8 cellular contexts compared by ENCODE assay signal in the genomic region with DNA sequence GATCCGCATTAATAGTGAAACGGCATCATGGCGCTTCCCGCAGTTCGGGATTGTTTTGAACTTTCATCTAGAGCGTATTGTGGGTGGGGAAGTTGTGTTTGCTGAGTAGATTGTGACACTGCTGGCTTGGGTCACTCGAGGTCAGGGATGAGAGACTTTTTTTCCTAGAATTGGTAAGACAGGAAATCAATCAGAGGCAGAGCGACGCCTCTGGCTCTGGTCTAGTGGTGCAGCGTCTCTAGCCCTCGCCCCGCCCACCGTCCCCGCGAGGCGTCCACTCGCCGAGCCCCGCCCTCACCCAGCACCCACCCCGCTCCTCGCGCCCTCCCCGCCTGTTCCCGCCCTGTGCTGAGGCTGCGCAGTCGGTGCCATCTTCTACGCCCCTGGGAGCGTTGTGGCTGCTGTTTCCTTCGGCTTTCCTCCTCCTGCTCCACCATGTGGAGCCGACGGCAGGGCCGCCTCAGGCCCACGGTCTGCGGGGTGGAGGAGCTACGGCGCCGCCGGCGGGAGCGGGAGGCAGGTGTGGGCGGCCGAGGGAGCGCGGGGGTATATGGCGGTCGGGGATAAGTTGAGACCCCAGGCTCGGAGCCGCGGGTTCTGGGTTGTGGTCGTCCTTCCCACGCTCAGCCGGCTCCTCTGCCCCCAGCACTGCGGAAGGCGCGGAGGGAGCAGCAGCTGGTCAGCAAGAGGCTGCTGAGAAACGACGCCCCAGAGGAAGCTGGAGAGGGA. TPM values are rescaled to one million over a fixed set of nuclear protein-coding genes. Genes with fewer than 3 reads are reported as not detected.
DNase-seq lines count a peak whose midpoint lies in the region; ATAC-seq, FAIRE-seq and TF ChIP-seq lines count a peak whose summit lies in the region.

A gene (plus strand): TSS at position 359 of the 729 bp plus-strand sequence. CDS start 77 bp downstream, at position 436.

- ATAC-seq in GM18873 (IDR thresholded peaks at IDR 0.05; ENCODE audit: low FRiP score, unreplicated experiment) (peak; percentile 59), HG03139 (IDR thresholded peaks at IDR 0.05; ENCODE audit: unreplicated experiment) (peak; percentile 97)

- H3K9me3 Mint-ChIP-seq in immature natural killer cell: no peaks in the 10 kb centered on the region

- DNase-seq in AG04450 (ENCODE audit: low read depth, low spot score): peak; percentile 74
- peak; percentile 93 for DNase-seq in NCI-H2227 (lab: John Stamatoyannopoulos, UW; ENCODE audit: unreplicated experiment)
- DNase-seq in bronchial epithelial cell (ENCODE audit: low read depth): peak; percentile 82
- peak; percentile 93 to 95 (median 94) for DNase-seq in immature natural killer cell
- peak; percentile 100 for DNase-seq in spleen

- 1% methylated on average over 48 to 57 of the region's 57 CpGs for WGBS in spleen, 5 donors

- intact Hi-C loops in spleen (cut with DNase I; ENCODE audit: low total_unique reads): loop anchor here (5.0 kb wide), 1 partner anchor 72 kb away; no protein-coding TSS in a partner anchor

- peaks cover 0 to 7% (median 0%) of the 10 kb centered on the region in 3 donors for H3K36me3 Mint-ChIP-seq in immature natural killer cell

- peak within 1 kb of the TSS; percentile 87 to 95 (median 89) for H3K4me3 Mint-ChIP-seq in immature natural killer cell

- POLR2A ChIA-PET in AG04450 (lab: Yijun Ruan, JAX): interaction anchor here (0.7 to 2.1 kb wide), 6 partner anchors 9 to 92 kb away, joined by 3 to 10 read pairs (median 6); a partner anchor contains a TSS

- H3K36me3 ChIP-seq in bronchial epithelial cell (ENCODE audit: control insufficient read depth, insufficient read depth, low read length) (peaks cover 15% of the 10 kb centered on the region), spleen (peaks cover 0 to 30% (median 21%) of the 10 kb centered on the region in 6 donors)

- TF ChIP-seq POLR2A in spleen (IDR thresholded peaks at IDR 0.05): peak in 2 of 3 donors; percentile 42 to 52

- H3K27me3 Mint-ChIP-seq in immature natural killer cell (ENCODE audit: low read depth in 3 of 3): peaks cover 0 to 4% (median 0%) of the 10 kb centered on the region in 3 donors

- H3K9me3 ChIP-seq in AG04450 (ENCODE audit: control insufficient read depth, insufficient read depth, low read length) (no peaks in the 10 kb centered on the region), spleen (no peaks in the 10 kb centered on the region)

- H3K27ac ChIP-seq in AG04450 (ENCODE audit: low read depth, low read length): peak within 1 kb of the TSS; percentile 68
- peak within 1 kb of the TSS; percentile 78 to 98 (median 94) for H3K27ac ChIP-seq in spleen

- peak within 1 kb of the TSS; percentile 83 to 98 (median 96) for H3K27ac Mint-ChIP-seq in immature natural killer cell

- no peaks in the 10 kb centered on the region for H3K27me3 ChIP-seq in AG04450 (ENCODE audit: control insufficient read depth, insufficient read depth, low read length)
- H3K27me3 ChIP-seq in bronchial epithelial cell (ENCODE audit: control insufficient read depth, insufficient read depth, low read length): no peaks in the 10 kb centered on the region
- H3K27me3 ChIP-seq in spleen (replicated peaks in 1 of 7): no peaks in the 10 kb centered on the region

- peak; percentile 58 for TF ChIP-seq CTCF in AG04450 (IDR thresholded peaks at IDR 0.05; ENCODE audit: low read depth, low read length)
- TF ChIP-seq CTCF in WI38 (IDR thresholded peaks at IDR 0.05; ENCODE audit: low read depth, low read length): peak; percentile 40; the same call in 1 of the 2 replicates
- TF ChIP-seq CTCF in bronchial epithelial cell (IDR thresholded peaks at IDR 0.05; ENCODE audit: insufficient read depth, low read length, severe bottlenecking): peak; percentile 80
- peak; percentile 37 to 94 (median 88) for TF ChIP-seq CTCF in spleen (IDR thresholded peaks at IDR 0.05 in 8 of 11, conservative IDR thresholded peaks at IDR 0.05 in 3 of 11)

- peaks cover 23 to 33% of the 10 kb centered on the region in 2 donors for H3K4me1 Mint-ChIP-seq in immature natural killer cell

- CTCF ChIA-PET in AG04450 (lab: Charles Lee): interaction anchor here (0.7 to 2.0 kb wide), 8 partner anchors 9 to 281 kb away, joined by 3 to 19 read pairs (median 4); a partner anchor contains a TSS

- no peak for FAIRE-seq in bronchial epithelial cell (lab: Jason Lieb, UNC)

- peak within 1 kb of the TSS; percentile 82 for H3K4me3 ChIP-seq in AG04450 (ENCODE audit: low read depth, low read length)
- H3K4me3 ChIP-seq in WI38 (ENCODE audit: low read depth, low read length): peak within 1 kb of the TSS; percentile 81
- H3K4me3 ChIP-seq in bronchial epithelial cell (ENCODE audit: low read depth, low read length): peak within 1 kb of the TSS; percentile 67
- peak within 1 kb of the TSS; percentile 49 to 83 (median 72) for H3K4me3 ChIP-seq in spleen

- H3K4me1 ChIP-seq in spleen: peaks cover 9 to 63% (median 38%) of the 10 kb centered on the region in 6 donors

RNA-seq across cellular contexts. Expression of the gene that starts here (rescaled TPM):
- 5.0 and 5.7 TPM in 2 replicates for polyA plus RNA-seq in AG04450 (2011; rRNA removed)
- 5.2 and 8.5 TPM in 2 replicates for polyA minus RNA-seq in AG04450 (2011; rRNA and poly(A)+ RNA removed)
- total RNA-seq in bronchial epithelial cell: 15.7 and 18.2 TPM in 2 replicates
- polyA plus RNA-seq in immature natural killer cell: 10 to 100 TPM in 1 of 3 donors, 1 to 10 TPM in 2; 7.6 to 11.0 (median 8.3) TPM
- 10 to 100 TPM; 18.3 to 55.2 (median 24.5) TPM for total RNA-seq in spleen
- 10 to 100 TPM; 12.0 to 21.0 (median 18.2) TPM for polyA plus RNA-seq in spleen

Comparison
In these comparisons a context has a peak if more than half of its experiments do, and no peak if none do; other contexts are left out.
1. Peak in every context shown above with its lines: DNase-seq, ATAC-seq, H3K4me3 ChIP-seq and H3K27ac ChIP-seq.